ENCODE assay signal across 32 cellular contexts in the genomic region with DNA sequence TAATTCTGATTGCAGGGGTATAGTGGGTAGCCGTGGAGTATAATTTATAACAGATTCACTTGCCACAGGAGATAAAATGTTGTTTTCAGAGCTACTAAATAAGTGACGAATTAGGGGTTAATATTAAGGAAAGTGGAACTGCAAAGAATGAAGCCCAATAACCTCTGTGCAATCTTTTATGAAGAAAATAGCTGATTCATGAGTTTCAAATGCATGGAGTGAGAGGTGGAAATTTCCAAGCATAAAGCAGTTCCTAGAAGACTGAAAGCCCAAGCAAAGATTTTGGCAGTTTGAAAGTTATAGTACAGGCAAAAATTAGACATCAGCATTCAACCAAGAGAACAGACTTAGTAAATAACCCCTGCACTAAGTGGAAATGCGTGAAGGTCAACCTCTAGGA.
"Had no signal": no experiment of that assay in that cellular context is flagged by ENCODE, and none has a peak within 500 bp of the region (broad histone marks: within the 10 kb centered on the region; RNA-seq: fewer than 3 reads in every experiment).

No MANE protein-coding gene starts in this region.

- ATAC-seq: activated CD4-positive, CD25-positive, alpha-beta regulatory T cell treated with anti-CD3 and anti-CD28 coated beads, Interleukin-2, amount 50 U/mL, for 24 hours; body of pancreas; gastrocnemius medialis; left colon; natural killer cell; sciatic nerve; stimulated activated memory B cell treated with anti-CD40 and anti-IgM and Interleukin-4, amounts not matched to agents 10 μg/mL and 1 μg/mL and 100 μg/mL, for 72 hours; T-helper 17 cell; upper lobe of right lung had no signal

- H3K4me1 ChIP-seq: adrenal gland, body of pancreas, gastrocnemius medialis, stomach, tibial artery, upper lobe of right lung had no signal

- H3K27me3 ChIP-seq: adrenal gland, body of pancreas, gastrocnemius medialis, stomach, tibial artery, upper lobe of right lung had no signal

- H3K4me1 Mint-ChIP-seq: natural killer cell; stimulated activated memory B cell treated with anti-CD40 and anti-IgM and Interleukin-4, amounts not matched to agents 10 μg/mL and 1 μg/mL and 100 μg/mL, for 72 hours; T-helper 17 cell had no signal

- H3K4me3 ChIP-seq: adrenal gland, body of pancreas, gastrocnemius medialis, skin epidermis, stomach, tibial artery, upper lobe of right lung had no signal

- H3K4me3 Mint-ChIP-seq: activated naive CD8-positive, alpha-beta T cell; natural killer cell; stimulated activated memory B cell treated with anti-CD40 and anti-IgM and Interleukin-4, amounts not matched to agents 10 μg/mL and 1 μg/mL and 100 μg/mL, for 72 hours; T-helper 17 cell had no signal

- H3K27ac ChIP-seq: adrenal gland, body of pancreas, epithelial cell of prostate, gastrocnemius medialis, skin epidermis, stomach, tibial artery, upper lobe of right lung, WERI-Rb-1 had no signal

- H3K27ac Mint-ChIP-seq: activated naive CD8-positive, alpha-beta T cell; natural killer cell; stimulated activated memory B cell treated with anti-CD40 and anti-IgM and Interleukin-4, amounts not matched to agents 10 μg/mL and 1 μg/mL and 100 μg/mL, for 72 hours; T-helper 17 cell had no signal

- H3K9me3 Mint-ChIP-seq: stimulated activated memory B cell treated with anti-CD40 and anti-IgM and Interleukin-4, amounts not matched to agents 10 μg/mL and 1 μg/mL and 100 μg/mL, for 72 hours had no signal

- DNase-seq: activated CD4-positive, alpha-beta T cell treated with anti-CD3 and anti-CD28 coated beads for 48 hours; activated CD4-positive, alpha-beta T cell treated with anti-CD3 and anti-CD28 coated beads, Interleukin-2, amount 50 U/mL, for 48 hours; activated CD8-positive, alpha-beta memory T cell treated with anti-CD3 and anti-CD28 coated beads for 24 hours; activated effector memory CD4-positive, alpha-beta T cell treated with Interleukin-2 at 50 U/mL for 16 hours; activated naive CD4-positive, alpha-beta T cell treated with Interleukin-2 at 50 U/mL for 16 hours; adrenal gland; aorta; body of pancreas; dermis blood vessel endothelial cell; effector CD8-positive, alpha-beta T cell; gastrocnemius medialis; glutamatergic neuron; islet precursor cell; left colon; natural killer cell; posterior cingulate gyrus; stimulated activated CD4-positive, alpha-beta T cell treated with anti-CD3 and anti-CD28 coated beads, Interleukin-4, amount 100 ng/mL, for 4 hours; stimulated activated CD8-positive, alpha-beta memory T cell treated with anti-CD3 and anti-CD28 coated beads, Interleukin-4, amount 100 ng/mL, for 48 hours; stomach; T-helper 17 cell; T1000; tibial artery; upper lobe of right lung; WERI-Rb-1 had no signal

- H3K27me3 Mint-ChIP-seq: activated naive CD8-positive, alpha-beta T cell; stimulated activated memory B cell treated with anti-CD40 and anti-IgM and Interleukin-4, amounts not matched to agents 10 μg/mL and 1 μg/mL and 100 μg/mL, for 72 hours; T-helper 17 cell had no signal

- H3K9me3 ChIP-seq: adrenal gland, body of pancreas, gastrocnemius medialis, stomach, tibial artery, upper lobe of right lung had no signal

- H3K36me3 ChIP-seq: adrenal gland, gastrocnemius medialis, stomach, tibial artery, upper lobe of right lung, WERI-Rb-1 had no signal

- H3K36me3 Mint-ChIP-seq: activated naive CD8-positive, alpha-beta T cell; natural killer cell; stimulated activated memory B cell treated with anti-CD40 and anti-IgM and Interleukin-4, amounts not matched to agents 10 μg/mL and 1 μg/mL and 100 μg/mL, for 72 hours had no signal

- FAIRE-seq: colon, endometrium had no signal
